ENCODE assay signal across 1 cellular context in the genomic region with DNA sequence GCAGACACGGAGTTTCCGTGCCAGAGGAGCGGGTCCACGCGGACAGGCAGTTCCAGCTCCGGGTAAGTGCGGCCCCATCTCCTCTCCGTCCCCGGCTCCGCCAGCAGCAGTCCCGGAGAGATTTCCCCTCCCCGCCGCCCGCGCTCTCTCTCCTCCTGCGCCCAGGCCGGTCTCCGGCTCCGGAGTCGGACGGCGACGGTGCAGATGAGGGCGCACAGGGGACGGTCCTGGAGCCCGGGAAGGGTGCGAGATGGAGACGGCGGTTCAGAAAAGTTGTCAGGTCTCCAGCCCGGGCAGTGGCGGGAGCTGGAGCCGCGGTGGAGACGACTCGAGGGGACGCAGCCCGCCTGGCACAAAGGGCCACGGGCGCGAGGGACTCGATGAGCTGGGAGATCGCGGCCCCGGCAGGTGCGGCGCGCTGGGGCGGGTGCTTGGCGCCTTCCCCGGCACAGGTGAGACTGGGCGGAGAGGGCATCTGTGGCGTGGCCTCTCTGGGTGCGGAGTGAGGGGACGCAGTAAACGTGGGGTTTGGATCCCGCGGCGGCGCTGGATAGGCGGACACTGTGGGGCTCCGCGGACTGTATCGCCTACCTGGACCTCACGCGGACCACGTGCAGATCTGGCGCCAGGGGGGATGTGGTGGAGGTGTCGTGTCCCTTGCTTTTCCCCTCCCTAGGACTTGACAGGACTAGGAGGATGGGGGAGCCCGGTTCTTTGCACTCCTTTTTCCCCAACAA.
TF ChIP-seq lines count a peak whose summit lies in the region.

No MANE protein-coding gene starts in this region.

TF ChIP-seq in WTC11, 78 proteins besides CTCF, POLR2A, EP300 and RAD21 (continued from another document):
- TF ChIP-seq ZNF425 (CRISPR knock-in tag; conservative IDR thresholded peaks at IDR 0.05) (no peak), RELA (CRISPR knock-in tag; IDR thresholded peaks at IDR 0.05; ENCODE audit: borderline replicate concordance) (no peak), AFF4 (CRISPR knock-in tag; IDR thresholded peaks at IDR 0.05; ENCODE audit: borderline replicate concordance) (no peak)
- TF ChIP-seq, protein P1, sequence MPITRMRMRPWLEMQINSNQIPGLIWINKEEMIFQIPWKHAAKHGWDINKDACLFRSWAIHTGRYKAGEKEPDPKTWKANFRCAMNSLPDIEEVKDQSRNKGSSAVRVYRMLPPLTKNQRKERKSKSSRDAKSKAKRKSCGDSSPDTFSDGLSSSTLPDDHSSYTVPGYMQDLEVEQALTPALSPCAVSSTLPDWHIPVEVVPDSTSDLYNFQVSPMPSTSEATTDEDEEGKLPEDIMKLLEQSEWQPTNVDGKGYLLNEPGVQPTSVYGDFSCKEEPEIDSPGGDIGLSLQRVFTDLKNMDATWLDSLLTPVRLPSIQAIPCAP (CRISPR knock-in tag; IDR thresholded peaks at IDR 0.05): no peak
- TF ChIP-seq, protein P2, sequence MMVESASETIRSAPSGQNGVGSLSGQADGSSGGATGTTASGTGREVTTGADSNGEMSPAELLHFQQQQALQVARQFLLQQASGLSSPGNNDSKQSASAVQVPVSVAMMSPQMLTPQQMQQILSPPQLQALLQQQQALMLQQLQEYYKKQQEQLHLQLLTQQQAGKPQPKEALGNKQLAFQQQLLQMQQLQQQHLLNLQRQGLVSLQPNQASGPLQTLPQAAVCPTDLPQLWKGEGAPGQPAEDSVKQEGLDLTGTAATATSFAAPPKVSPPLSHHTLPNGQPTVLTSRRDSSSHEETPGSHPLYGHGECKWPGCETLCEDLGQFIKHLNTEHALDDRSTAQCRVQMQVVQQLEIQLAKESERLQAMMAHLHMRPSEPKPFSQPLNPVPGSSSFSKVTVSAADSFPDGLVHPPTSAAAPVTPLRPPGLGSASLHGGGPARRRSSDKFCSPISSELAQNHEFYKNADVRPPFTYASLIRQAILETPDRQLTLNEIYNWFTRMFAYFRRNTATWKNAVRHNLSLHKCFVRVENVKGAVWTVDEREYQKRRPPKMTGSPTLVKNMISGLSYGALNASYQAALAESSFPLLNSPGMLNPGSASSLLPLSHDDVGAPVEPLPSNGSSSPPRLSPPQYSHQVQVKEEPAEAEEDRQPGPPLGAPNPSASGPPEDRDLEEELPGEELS (CRISPR knock-in tag; IDR thresholded peaks at IDR 0.05): no peak
